12 cellular contexts compared by ENCODE assay signal in genomic region chr14:64572721-64573508, GRCh38. TPM values are rescaled to one million over a fixed set of nuclear protein-coding genes. Genes with fewer than 3 reads are reported as not detected.
DNase-seq lines count a peak whose midpoint lies in the region; ATAC-seq, FAIRE-seq and TF ChIP-seq lines count a peak whose summit lies in the region.
"Had no signal": no experiment of that assay in that cellular context is flagged by ENCODE, and none has a peak within 500 bp of the region (broad histone marks: within the 10 kb centered on the region; RNA-seq: fewer than 3 reads in every experiment).

No MANE protein-coding gene starts in this region.

- FAIRE-seq in HTR-8/SVneo (lab: Jason Lieb, UNC) = peak; percentile 96

- H3K4me3 ChIP-seq in right atrium auricular region (no peak overlapping the region), rectal smooth muscle tissue (ENCODE audit: low read length) (no peak overlapping the region)

- DNase-seq in HTR-8/SVneo (ENCODE audit: insufficient read length, low spot score) = no peak
- DNase-seq in astrocyte of the hippocampus (ENCODE audit: low read depth, low spot score) = peak; percentile 81
- no peak for DNase-seq in right atrium auricular region (ENCODE audit: low spot score)
- no peak for DNase-seq in GM13976 (ENCODE audit: low spot score)
- no peak for DNase-seq in OCI-M2 (lab: John Stamatoyannopoulos, UW; ENCODE audit: unreplicated experiment)
- no peak for DNase-seq in DMS153 (lab: John Stamatoyannopoulos, UW)
- DNase-seq: activated CD4-positive, alpha-beta T cell treated with anti-CD3 and anti-CD28 coated beads, Interleukin-2, amount 10 ng/mL, durations not matched to agents 24 days and 14 days; activated naive CD4-positive, alpha-beta T cell treated with anti-CD3 and anti-CD28 coated beads, Interleukin-2, amount 10 ng/mL, durations not matched to agents 7 days and 5 days; effector memory CD4-positive, alpha-beta T cell; NCI-H1436 treated with DMSO at 0.1 percent for 48 hours had no signal

- in situ Hi-C loops in GM13976 (cut with MboI; ENCODE audit: low sequenced_read_pairs, unreplicated experiment) = no loop called here

- no peak for ATAC-seq in GM21360 (IDR thresholded peaks at IDR 0.05; ENCODE audit: unreplicated experiment)

- H3K27ac ChIP-seq in right atrium auricular region (peak overlapping the region; percentile 19 to 26), rectal smooth muscle tissue (ENCODE audit: low read depth, low read length) (peak overlapping the region; percentile 84)

- no peak for TF ChIP-seq CTCF in right atrium auricular region (IDR thresholded peaks at IDR 0.05)
- no peak for TF ChIP-seq CTCF in GM13976 (IDR thresholded peaks at IDR 0.05; ENCODE audit: borderline replicate concordance, control extremely low read depth, extremely low read depth, insufficient read depth, missing control alignments)

- H3K9ac ChIP-seq in rectal smooth muscle tissue (ENCODE audit: low read length) = no peak overlapping the region

- H3K4me1 ChIP-seq in right atrium auricular region (peaks cover 0 to 32% of the 10 kb centered on the region in 2 donors), rectal smooth muscle tissue (ENCODE audit: control insufficient read depth, insufficient read depth, low read length) (peaks cover 18% of the 10 kb centered on the region)

- no peaks in the 10 kb centered on the region for H3K36me3 ChIP-seq in right atrium auricular region
- H3K36me3 ChIP-seq in rectal smooth muscle tissue (ENCODE audit: control insufficient read depth, insufficient read depth, low read length) = no peaks in the 10 kb centered on the region

- H3K27me3 ChIP-seq in right atrium auricular region (no peaks in the 10 kb centered on the region), rectal smooth muscle tissue (ENCODE audit: control insufficient read depth, insufficient read depth, low read length) (no peaks in the 10 kb centered on the region)

- no peaks in the 10 kb centered on the region for H3K9me3 ChIP-seq in right atrium auricular region

RNA-seq across cellular contexts. Expression of gene PPP1R36, which starts 23.2 kb away (rescaled TPM):
- total RNA-seq in right atrium auricular region = under 1 TPM in 1 of 2 donors, not detected in 1; 0.31 TPM

RNA-seq across cellular contexts. Expression of gene HSPA2, which starts 32.4 kb away (rescaled TPM):
- 100 to 1,000 TPM in 1 of 2 donors, 10 to 100 TPM in 1; 64.9 to 151 TPM for total RNA-seq in right atrium auricular region
